Comparison of ENCODE assay signal across 16 cellular contexts in genomic region chr6:54864272-54864671, GRCh38. TPM values are rescaled to one million over a fixed set of nuclear protein-coding genes. Genes with fewer than 3 reads are reported as not detected.
"Had no signal": no experiment of that assay in that cellular context is flagged by ENCODE, and none has a peak within 500 bp of the region (broad histone marks: within the 10 kb centered on the region; RNA-seq: fewer than 3 reads in every experiment).

No MANE protein-coding gene starts in this region.

- ATAC-seq: SK-N-SH treated with all-trans-retinoic acid at 6 μM for 48 hours had no signal

- DNase-seq: KBM-7, NCI-H1092, NCI-H146, NCI-H1694 treated with DMSO at 0.1 percent for 48 hours, NCI-H1930, NCI-H2081, NCI-H2107, NCI-H2227 treated with DMSO at 0.1 percent for 48 hours, NCI-H526 treated with DMSO at 0.1 percent for 48 hours, NCI-H774, Right ventricle myocardium superior, RPMI8226 had no signal

RNA-seq across cellular contexts. Expression of gene FAM83B, which starts 17.7 kb away (rescaled TPM):
- total RNA-seq: LHCN-M2; SK-MEL-5; T-helper 1 cell treated with Interleukin-12 subunit alpha and Interleukin-12 subunit beta and Interleukin-4 antibody, amounts not matched to agents 30 ng/mL and 1 ng/mL, for 36 hours had no signal
